36 cellular contexts compared by ENCODE assay signal in genomic region chr11:30023037-30023436, GRCh38. TPM values are rescaled to one million over a fixed set of nuclear protein-coding genes. Genes with fewer than 3 reads are reported as not detected.
"Had no signal": no experiment of that assay in that cellular context is flagged by ENCODE, and none has a peak within 500 bp of the region (broad histone marks: within the 10 kb centered on the region; RNA-seq: fewer than 3 reads in every experiment).

No MANE protein-coding gene starts in this region.

- H3K36me3 ChIP-seq: brain microvascular endothelial cell, colonic mucosa, esophagus squamous epithelium, WERI-Rb-1 had no signal

- H3K27ac ChIP-seq: brain microvascular endothelial cell, colonic mucosa, epithelial cell of prostate, esophagus squamous epithelium, WERI-Rb-1 had no signal

- H3K4me3 ChIP-seq: colonic mucosa, esophagus squamous epithelium had no signal

- H3K9me3 ChIP-seq: colonic mucosa, esophagus squamous epithelium had no signal

- H3K27me3 ChIP-seq: brain microvascular endothelial cell, colonic mucosa had no signal

- DNase-seq: activated B cell treated with CpG ODN at 0.5 μM for 24 hours; activated CD4-positive, alpha-beta T cell treated with anti-CD3 and anti-CD28 coated beads for 48 hours; activated CD4-positive, alpha-beta T cell treated with anti-CD3 and anti-CD28 coated beads, Interleukin-2, amount 50 U/mL, for 1 hour; activated CD4-positive, alpha-beta T cell treated with anti-CD3 and anti-CD28 coated beads, Interleukin-2, amount 50 U/mL, for 48 hours; activated CD8-positive, alpha-beta memory T cell treated with anti-CD3 and anti-CD28 coated beads for 24 hours; activated CD8-positive, alpha-beta T cell treated with anti-CD3 and anti-CD28 coated beads for 36 hours; activated effector memory CD4-positive, alpha-beta T cell treated with Interleukin-2 at 50 U/mL for 16 hours; activated gamma-delta T cell treated with Interleukin-2 at 50 U/mL for 16 hours; activated naive CD4-positive, alpha-beta T cell treated with anti-CD3 and anti-CD28 coated beads, Interleukin-2, amount 50 U/mL, for 16 hours; activated naive CD4-positive, alpha-beta T cell treated with Interleukin-2 at 50 U/mL for 16 hours; activated T-cell treated with anti-CD3 and anti-CD28 coated beads, Interleukin-2, amount 50 U/mL, for 4 hours; amniotic stem cell; anterior cingulate cortex; brain microvascular endothelial cell; central memory CD4-positive, alpha-beta T cell; cerebellar nuclear complex; colonic mucosa; effector CD8-positive, alpha-beta T cell; esophagus squamous epithelium; foreskin fibroblast; head of caudate nucleus; T-helper 1 cell; T-helper 17 cell; T1000; WERI-Rb-1 had no signal

- H3K4me1 ChIP-seq: colonic mucosa, esophagus squamous epithelium had no signal

- FAIRE-seq: astrocyte, bronchial epithelial cell, endometrium, endothelial cell of umbilical vein, frontal cortex had no signal

- ATAC-seq: activated CD4-positive, CD25-positive, alpha-beta regulatory T cell treated with anti-CD3 and anti-CD28 coated beads, Interleukin-2, amount 50 U/mL, for 24 hours; activated CD8-positive, alpha-beta T cell treated with anti-CD3 and anti-CD28 coated beads for 36 hours; activated T-cell treated with anti-CD3 and anti-CD28 coated beads, Interleukin-2, amount 50 U/mL, for 4 hours; activated T-helper 17 cell treated with anti-CD3 and anti-CD28 coated beads, Interleukin-2, amount 50 U/mL, for 72 hours; T-helper 17 cell had no signal

RNA-seq across cellular contexts. Expression of gene KCNA4, which starts 6.2 kb away (rescaled TPM):
- total RNA-seq: activated B cell treated with CpG ODN at 0.5 μM for 24 hours; activated CD8-positive, alpha-beta T cell treated with anti-CD3 and anti-CD28 coated beads for 36 hours; activated T-cell treated with anti-CD3 and anti-CD28 coated beads, Interleukin-2, amount 50 U/mL, for 4 hours; activated T-helper 17 cell treated with anti-CD3 and anti-CD28 coated beads, Interleukin-2, amount 50 U/mL, for 72 hours; astrocyte; bronchial epithelial cell; dermis microvascular lymphatic vessel endothelial cell; endothelial cell of umbilical vein; esophagus squamous epithelium; T-helper 17 cell had no signal
- polyA plus RNA-seq: endothelial cell of umbilical vein, esophagus, fibroblast of lung had no signal
